ENCODE assay signal across 14 cellular contexts in the genomic region with DNA sequence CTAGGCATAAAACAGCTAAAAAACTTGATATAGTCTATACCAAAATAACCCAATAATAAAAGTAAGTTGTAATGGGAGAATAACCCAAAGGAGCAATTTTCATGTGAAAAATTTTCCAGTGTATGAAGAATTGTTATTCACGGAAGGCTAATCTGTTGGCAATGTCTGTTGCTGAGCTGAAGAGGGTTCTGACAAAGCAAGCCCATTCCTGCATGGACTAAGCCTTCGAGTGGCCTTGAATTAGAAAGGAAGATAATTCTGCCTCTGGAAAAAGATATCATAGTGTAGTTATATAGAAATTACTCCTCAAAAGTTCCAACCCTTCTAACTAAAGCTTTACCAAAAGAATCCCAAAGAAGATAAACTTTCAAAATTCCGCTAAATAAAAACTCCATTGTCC.
DNase-seq lines count a peak whose midpoint lies in the region; ATAC-seq and TF ChIP-seq lines count a peak whose summit lies in the region.
"Had no signal": no experiment of that assay in that cellular context is flagged by ENCODE, and none has a peak within 500 bp of the region (broad histone marks: within the 10 kb centered on the region; RNA-seq: fewer than 3 reads in every experiment).

No MANE protein-coding gene starts in this region.

- H3K4me1 ChIP-seq in ACC112 (ENCODE audit: control insufficient read depth, insufficient read depth, low read length, unreplicated experiment) (peaks cover 32% of the 10 kb centered on the region), muscle layer of duodenum (ENCODE audit: control insufficient read depth in 1 of 2, insufficient read depth in 2 of 2, low read length in 2 of 2) (peaks cover 0 to 6% of the 10 kb centered on the region in 2 donors)

- CTCF ChIA-PET in activated CD4-positive, alpha-beta memory T cell treated with anti-CD3 and anti-CD28 coated beads, Interleukin-2, amount 10 ng/mL, durations not matched to agents 7 days and 5 days (lab: Charles Lee) = no interaction called here

- H3K4me3 ChIP-seq in ACC112 (ENCODE audit: low read depth, low read length) (peak overlapping the region; percentile 64), cardiac fibroblast (replicated peaks in 1 of 2; ENCODE audit: low read depth in 2 of 2, low read length in 2 of 2) (no peak overlapping the region), muscle layer of duodenum (ENCODE audit: low read depth in 1 of 2, low read length in 2 of 2) (no peak overlapping the region)

- peak overlapping the region; percentile 20 for H2AFZ ChIP-seq in ACC112 (ENCODE audit: low read length, unreplicated experiment)

- no peak overlapping the region for H3K27ac Mint-ChIP-seq in activated CD4-positive, alpha-beta memory T cell treated with anti-CD3 and anti-CD28 coated beads, Interleukin-2, amount 10 ng/mL, durations not matched to agents 7 days and 5 days
- H3K27ac Mint-ChIP-seq: activated naive CD8-positive, alpha-beta T cell; H9 had no signal

- H3K4me3 Mint-ChIP-seq in activated CD4-positive, alpha-beta memory T cell treated with anti-CD3 and anti-CD28 coated beads, Interleukin-2, amount 10 ng/mL, durations not matched to agents 7 days and 5 days = no peak overlapping the region
- H3K4me3 Mint-ChIP-seq: H9 had no signal

- ATAC-seq in HG02870 (IDR thresholded peaks at IDR 0.05; ENCODE audit: unreplicated experiment) (no peak), GM18858 (IDR thresholded peaks at IDR 0.05; ENCODE audit: unreplicated experiment) (no peak), HG03095 (IDR thresholded peaks at IDR 0.05; ENCODE audit: unreplicated experiment) (no peak)

- no peaks in the 10 kb centered on the region for H3K27me3 Mint-ChIP-seq in activated CD4-positive, alpha-beta memory T cell treated with anti-CD3 and anti-CD28 coated beads, Interleukin-2, amount 10 ng/mL, durations not matched to agents 7 days and 5 days
- H3K27me3 Mint-ChIP-seq: activated naive CD8-positive, alpha-beta T cell had no signal

- H3K27me3 ChIP-seq in ACC112 (ENCODE audit: insufficient read depth, low read length) = no peaks in the 10 kb centered on the region
- no peaks in the 10 kb centered on the region for H3K27me3 ChIP-seq in muscle layer of duodenum (ENCODE audit: low read depth, low read length)

- H3K36me3 ChIP-seq in ACC112 (ENCODE audit: insufficient read depth, low read length) (no peaks in the 10 kb centered on the region), muscle layer of duodenum (ENCODE audit: control insufficient read depth in 1 of 2, insufficient read depth in 2 of 2, low read length in 2 of 2) (no peaks in the 10 kb centered on the region)

- H3K36me3 Mint-ChIP-seq in activated CD4-positive, alpha-beta memory T cell treated with anti-CD3 and anti-CD28 coated beads, Interleukin-2, amount 10 ng/mL, durations not matched to agents 7 days and 5 days (ENCODE audit: low read depth) = no peaks in the 10 kb centered on the region
- H3K36me3 Mint-ChIP-seq: activated naive CD8-positive, alpha-beta T cell had no signal

- H3K27ac ChIP-seq in ACC112 (ENCODE audit: low read depth, low read length) (peak overlapping the region; percentile 94), muscle layer of duodenum (ENCODE audit: low read length) (peak overlapping the region; percentile 20)

- no peak for TF ChIP-seq CTCF in cardiac fibroblast (IDR thresholded peaks at IDR 0.05; ENCODE audit: low read depth, low read length)

- DNase-seq in NCI-H1105 treated with DMSO at 0.1 percent for 48 hours (lab: John Stamatoyannopoulos, UW) = peak; percentile 12
- DNase-seq in cardiac fibroblast (ENCODE audit: low read depth in 2 of 2) = peak; percentile 41 to 53
- DNase-seq in activated CD4-positive, alpha-beta memory T cell treated with anti-CD3 and anti-CD28 coated beads, Interleukin-2, amount 10 ng/mL, durations not matched to agents 7 days and 5 days = no peak
- DNase-seq: glutamatergic neuron; H9; NCI-H526; SHP77 treated with DMSO at 0.1 percent for 48 hours; stimulated activated CD4-positive, alpha-beta T cell treated with anti-CD3 and anti-CD28 coated beads, Interleukin-4, amount 100 ng/mL, for 4 hours had no signal

- no peaks in the 10 kb centered on the region for H3K9me3 ChIP-seq in muscle layer of duodenum (ENCODE audit: control insufficient read depth in 1 of 2, low read length in 2 of 2)

- peaks cover 2% of the 10 kb centered on the region for H3K4me1 Mint-ChIP-seq in activated CD4-positive, alpha-beta memory T cell treated with anti-CD3 and anti-CD28 coated beads, Interleukin-2, amount 10 ng/mL, durations not matched to agents 7 days and 5 days

- POLR2A ChIA-PET in activated CD4-positive, alpha-beta memory T cell treated with anti-CD3 and anti-CD28 coated beads, Interleukin-2, amount 10 ng/mL, durations not matched to agents 7 days and 5 days (lab: Charles Lee) = no interaction called here

- no peaks in the 10 kb centered on the region for H3K9me3 Mint-ChIP-seq in activated CD4-positive, alpha-beta memory T cell treated with anti-CD3 and anti-CD28 coated beads, Interleukin-2, amount 10 ng/mL, durations not matched to agents 7 days and 5 days
- H3K9me3 Mint-ChIP-seq: H9 had no signal

- peaks cover 6% of the 10 kb centered on the region for H3K79me2 ChIP-seq in ACC112 (ENCODE audit: control insufficient read depth, insufficient read depth, low read length, unreplicated experiment)
